Comparison of ENCODE assay signal across 10 cellular contexts in the genomic region with DNA sequence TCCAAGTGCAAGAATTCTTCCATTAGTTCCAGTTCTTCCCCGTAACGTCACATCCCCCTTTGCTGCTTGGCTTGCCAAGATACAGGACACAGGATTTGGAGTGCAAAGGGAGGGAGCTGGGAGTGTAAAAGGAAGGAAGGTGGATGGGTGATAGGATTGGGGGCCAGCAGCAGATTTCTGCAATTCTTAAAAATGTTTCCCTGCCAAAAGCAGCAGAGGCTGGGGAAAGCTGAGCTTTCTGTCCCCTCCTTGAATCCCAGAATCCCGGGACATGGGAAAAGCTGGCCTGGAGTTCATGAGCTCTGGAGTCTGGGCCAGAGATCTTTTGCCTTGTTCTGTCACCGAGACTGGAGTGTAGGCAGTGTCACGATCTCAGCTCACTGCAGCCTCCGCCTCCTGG.
A peak's percentile ranks its signal among the peaks of the same experiment; 100 is the strongest.
DNase-seq lines count a peak whose midpoint lies in the region; ATAC-seq and TF ChIP-seq lines count a peak whose summit lies in the region.
"Had no signal": no experiment of that assay in that cellular context is flagged by ENCODE, and none has a peak within 500 bp of the region (broad histone marks: within the 10 kb centered on the region; RNA-seq: fewer than 3 reads in every experiment).

No MANE protein-coding gene starts in this region.

- H3K4me3 ChIP-seq in AG10803 (ENCODE audit: low read length), result peak overlapping the region; percentile 26
- peak overlapping the region; percentile 67 for H3K4me3 ChIP-seq in cardiac muscle cell
- H3K4me3 ChIP-seq in BE2C (ENCODE audit: low read depth, low read length), result no peak overlapping the region
- H3K4me3 ChIP-seq: HAP-1 had no signal

- no peak overlapping the region for H3K27ac Mint-ChIP-seq in activated B cell treated with CpG ODN at 0.5 μM for 24 hours
- peak overlapping the region; percentile 60 for H3K27ac Mint-ChIP-seq in osteocyte (ENCODE audit: unreplicated experiment)
- H3K27ac Mint-ChIP-seq: IgD-negative memory B cell had no signal

- H3K36me3 ChIP-seq in cardiac muscle cell (no peaks in the 10 kb centered on the region), BE2C (no peaks in the 10 kb centered on the region)
- H3K36me3 ChIP-seq: HAP-1 had no signal

- intact Hi-C loops in activated B cell treated with CpG ODN at 0.5 μM for 24 hours (cut with micrococcal nuclease), result loop anchor here (5.0 kb wide), 1 partner anchor 42 kb away; no protein-coding TSS in a partner anchor

- peak overlapping the region; percentile 85 for H3K4me3 Mint-ChIP-seq in activated B cell treated with CpG ODN at 0.5 μM for 24 hours
- H3K4me3 Mint-ChIP-seq in osteocyte (ENCODE audit: unreplicated experiment), result peak overlapping the region; percentile 88

- H3K27me3 ChIP-seq in cardiac muscle cell (peaks cover 37% of the 10 kb centered on the region), BE2C (peaks cover 31% of the 10 kb centered on the region)

- H3K9me3 Mint-ChIP-seq in activated B cell treated with CpG ODN at 0.5 μM for 24 hours, result no peaks in the 10 kb centered on the region
- H3K9me3 Mint-ChIP-seq in osteocyte (ENCODE audit: unreplicated experiment), result no peaks in the 10 kb centered on the region

- CTCF ChIA-PET in activated B cell treated with CpG ODN at 0.5 μM for 24 hours (lab: Charles Lee), result interaction anchor here (0.6 kb wide), 1 partner anchor 49 kb away, joined by 3 read pairs; no protein-coding TSS in a partner anchor

- ATAC-seq in activated B cell treated with CpG ODN at 0.5 μM for 24 hours (ENCODE audit: low read depth) (no peak), GM19452 (IDR thresholded peaks at IDR 0.05; ENCODE audit: unreplicated experiment) (no peak)

- POLR2A ChIA-PET in activated B cell treated with CpG ODN at 0.5 μM for 24 hours (lab: Charles Lee), result interaction anchor here (1.0 kb wide), 1 partner anchor 30 kb away, joined by 7 read pairs; no protein-coding TSS in a partner anchor

- H3K9me3 ChIP-seq in cardiac muscle cell (ENCODE audit: low read depth) (no peaks in the 10 kb centered on the region), BE2C (no peaks in the 10 kb centered on the region)
- H3K9me3 ChIP-seq: HAP-1 had no signal

- DNase-seq in AG10803 (ENCODE audit: low read depth) (peak; percentile 29), activated B cell treated with CpG ODN at 0.5 μM for 24 hours (no peak), cardiac muscle cell (ENCODE audit: low read depth in 1 of 2, low spot score in 1 of 2) (peak in 1 of 2 donors; percentile 81), osteocyte (ENCODE audit: extremely low spot score, unreplicated experiment) (no peak), BE2C (no peak), HuH-7.5 (ENCODE audit: low spot score) (no peak)
- no peak for DNase-seq in activated effector memory CD4-positive, alpha-beta T cell treated with Interleukin-2 at 50 U/mL for 16 hours

- H3K4me1 Mint-ChIP-seq in activated B cell treated with CpG ODN at 0.5 μM for 24 hours, result peaks cover 40% of the 10 kb centered on the region
- H3K4me1 Mint-ChIP-seq in osteocyte (ENCODE audit: unreplicated experiment), result peaks cover 39% of the 10 kb centered on the region

- H3K27ac ChIP-seq in cardiac muscle cell, result peak overlapping the region; percentile 19

- no peaks in the 10 kb centered on the region for H3K36me3 Mint-ChIP-seq in activated B cell treated with CpG ODN at 0.5 μM for 24 hours (ENCODE audit: low read depth)
- H3K36me3 Mint-ChIP-seq in osteocyte (ENCODE audit: unreplicated experiment), result no peaks in the 10 kb centered on the region
- H3K36me3 Mint-ChIP-seq: IgD-negative memory B cell had no signal

- H3K4me1 ChIP-seq in cardiac muscle cell (ENCODE audit: low read depth) (peaks cover 18% of the 10 kb centered on the region), BE2C (peaks cover 3% of the 10 kb centered on the region; the same call in 1 of the 2 replicates)

- H3K27me3 Mint-ChIP-seq in activated B cell treated with CpG ODN at 0.5 μM for 24 hours, result peaks cover 30% of the 10 kb centered on the region
- H3K27me3 Mint-ChIP-seq in osteocyte (ENCODE audit: unreplicated experiment), result peaks cover 5% of the 10 kb centered on the region

- no peak for TF ChIP-seq CTCF in AG10803 (conservative IDR thresholded peaks at IDR 0.05; ENCODE audit: low read length)
- no peak for TF ChIP-seq CTCF in activated B cell treated with CpG ODN at 0.5 μM for 24 hours (IDR thresholded peaks at IDR 0.05)
- TF ChIP-seq CTCF in cardiac muscle cell (IDR thresholded peaks at IDR 0.05; ENCODE audit: low read depth, low read length), result no peak
- TF ChIP-seq CTCF in osteocyte (IDR thresholded peaks at IDR 0.05), result no peak
- no peak for TF ChIP-seq CTCF in BE2C (IDR thresholded peaks at IDR 0.05; ENCODE audit: low read depth, low read length)
